Comparison of ENCODE assay signal across 8 cellular contexts in genomic region chr12:75908961-75909699, GRCh38.
A peak's percentile ranks its signal among the peaks of the same experiment; 100 is the strongest.
DNase-seq lines count a peak whose midpoint lies in the region; ATAC-seq, FAIRE-seq and TF ChIP-seq lines count a peak whose summit lies in the region.

No MANE protein-coding gene starts in this region.

- FAIRE-seq in K562 (lab: Jason Lieb, UNC): no peak

- TF ChIP-seq CTCF in K562 (IDR thresholded peaks at IDR 0.05 in 2 of 3, conservative IDR thresholded peaks at IDR 0.05 in 1 of 3; ENCODE audit: insufficient read depth in 2 of 3, low read depth in 1 of 3, low read length in 3 of 3) (no peak), thyroid gland (IDR thresholded peaks at IDR 0.05) (no peak)

- H2AFZ ChIP-seq in K562 (ENCODE audit: low read depth, low read length): no peak overlapping the region

- H3K9me3 ChIP-seq in K562 (replicated peaks; ENCODE audit: control insufficient read depth, insufficient read depth, low read depth, low read length) (no peaks in the 10 kb centered on the region), thyroid gland (no peaks in the 10 kb centered on the region)

- no peak for TF ChIP-seq POLR2A in K562 (conservative IDR thresholded peaks at IDR 0.05)
- TF ChIP-seq POLR2A in thyroid gland (IDR thresholded peaks at IDR 0.05): no peak

- no peak for ATAC-seq in K562
- ATAC-seq in left colon: peak; percentile 55

- in situ Hi-C loops in K562 (cut with MboI): no loop called here

- H3K4me2 ChIP-seq in K562 (ENCODE audit: insufficient read depth, low read length): no peak overlapping the region

- no peak for TF ChIP-seq EP300 in K562 (IDR thresholded peaks at IDR 0.05; ENCODE audit: low read length)

- no peak overlapping the region for H3K27ac ChIP-seq in K562 (ENCODE audit: extremely low read depth, low read depth, low read length)
- H3K27ac ChIP-seq in thyroid gland: peak overlapping the region; percentile 62 to 64 (median 63)

- H3K4me3 ChIP-seq in K562 (no peak overlapping the region), thyroid gland (replicated peaks in 1 of 3) (no peak overlapping the region)

- H3K79me2 ChIP-seq in K562 (ENCODE audit: control insufficient read depth, insufficient read depth, low read length): no peaks in the 10 kb centered on the region

- no peak overlapping the region for H3K9ac ChIP-seq in K562 (ENCODE audit: insufficient read depth in 1 of 2, low read depth in 2 of 2, low read length in 2 of 2)

- CTCF ChIA-PET in K562 (lab: Yijun Ruan, JAX; ENCODE audit: low intra/inter-chr PET ratio): interaction anchor here (0.5 kb wide), 1 partner anchor 36 kb away, joined by 3 read pairs; no protein-coding TSS in a partner anchor

- 25% methylated on average over 2 of the region's 2 CpGs for WGBS in K562 (ENCODE audit: insufficient coverage, low coverage, missing lambda C conversion rate)
- 2 to 14% methylated on average over 1 to 2 of the region's 2 CpGs for WGBS in thyroid gland, 2 donors

- H4K20me1 ChIP-seq in K562 (replicated peaks; ENCODE audit: control insufficient read depth, insufficient read depth, low read length): no peaks in the 10 kb centered on the region

- intact Hi-C loops in K562 (cut with micrococcal nuclease): no loop called here
- intact Hi-C loops in left colon (cut with DNase I, micrococcal nuclease): no loop called here
- intact Hi-C loops in thyroid gland (cut with DNase I): no loop called here

- H3K36me3 ChIP-seq in K562 (ENCODE audit: control insufficient read depth, insufficient read depth, low read length): no peaks in the 10 kb centered on the region
- H3K36me3 ChIP-seq in thyroid gland: no peaks in the 10 kb centered on the region

- no peak for TF ChIP-seq RAD21 in K562 (CRISPR knock-in tag; conservative IDR thresholded peaks at IDR 0.05 in 1 of 2, IDR thresholded peaks at IDR 0.05 in 1 of 2)

- DNase-seq in NCI-H1092 treated with DMSO at 0.1 percent for 48 hours (lab: John Stamatoyannopoulos, UW) (peak; percentile 86), K562 (ENCODE audit: extremely low read depth in 1 of 4, low spot score in 3 of 4) (no peak), left colon (peak; percentile 32 to 52), thyroid gland (peak; percentile 82 to 87), HuH-7.5 (ENCODE audit: low spot score) (no peak), NCI-H2227 (lab: John Stamatoyannopoulos, UW; ENCODE audit: unreplicated experiment) (no peak), 8988T (no peak)
- DNase-seq in activated CD8-positive, alpha-beta memory T cell treated with anti-CD3 and anti-CD28 coated beads, Interleukin-2, amount 50 U/mL, for 4 hours: no peak

- no TSS peak for BruUV-seq in K562 (replicated peaks; lab: Mats Ljungman, UMichigan)

- H3K27me3 ChIP-seq in K562 (ENCODE audit: control insufficient read depth in 2 of 2, insufficient read depth in 2 of 2, low read length in 2 of 2) (no peaks in the 10 kb centered on the region), thyroid gland (no peaks in the 10 kb centered on the region)

- POLR2A ChIA-PET in K562 (lab: Yijun Ruan, JAX): interaction anchor here (0.6 kb wide), 1 partner anchor 215 kb away, joined by 3 read pairs; no protein-coding TSS in a partner anchor

- no peaks in the 10 kb centered on the region for H3K9me1 ChIP-seq in K562 (ENCODE audit: control insufficient read depth, insufficient read depth, low read length)

- H3K4me1 ChIP-seq in K562 (replicated peaks in 1 of 2; ENCODE audit: control insufficient read depth in 2 of 2, insufficient read depth in 2 of 2, low read length in 2 of 2) (peaks cover 0 to 5% of the 10 kb centered on the region in 2 experiments; a peak in 2 of 5 replicates), thyroid gland (peaks cover 30 to 34% of the 10 kb centered on the region in 2 donors)

TF ChIP-seq in K562, 482 proteins besides CTCF, POLR2A, EP300 and RAD21:
- TF ChIP-seq MCM2 (IDR thresholded peaks at IDR 0.05; ENCODE audit: low read depth) (no peak), MAFG (tag; conservative IDR thresholded peaks at IDR 0.05) (no peak), CHD2 (IDR thresholded peaks at IDR 0.05; ENCODE audit: low read depth, low read length) (no peak), VEZF1 (CRISPR knock-in tag; IDR thresholded peaks at IDR 0.05) (no peak), ZNF586 (CRISPR knock-in tag; conservative IDR thresholded peaks at IDR 0.05) (no peak), PBX2 (CRISPR knock-in tag; IDR thresholded peaks at IDR 0.05; ENCODE audit: low read depth) (0 out of 2 replicates have a peak, but pooled peaks have one; percentile 13), PBX2 (tag; conservative IDR thresholded peaks at IDR 0.05; ENCODE audit: low read depth) (no peak), MAFF (IDR thresholded peaks at IDR 0.05; ENCODE audit: low read length) (no peak), ZNF174 (CRISPR knock-in tag; IDR thresholded peaks at IDR 0.05) (no peak), ZNF696 (CRISPR knock-in tag; conservative IDR thresholded peaks at IDR 0.05) (no peak), NFIC (IDR thresholded peaks at IDR 0.05) (peak; percentile 55; the same call in 1 of the 2 replicates)

Comparison
In these comparisons a context has a peak if more than half of its experiments do, and no peak if none do; other contexts are left out.
1. DNase-seq: peak in NCI-H1092 treated with DMSO at 0.1 percent for 48 hours (single experiment), left colon (2 of 2) and thyroid gland (2 of 2); none in K562 (0 of 4), HuH-7.5 (single experiment), activated CD8-positive, alpha-beta memory T cell treated with anti-CD3 and anti-CD28 coated beads, Interleukin-2, amount 50 U/mL, for 4 hours (single experiment), NCI-H2227 (single experiment) and 8988T (single experiment).